ENCODE assay signal across 8 cellular contexts in the genomic region with DNA sequence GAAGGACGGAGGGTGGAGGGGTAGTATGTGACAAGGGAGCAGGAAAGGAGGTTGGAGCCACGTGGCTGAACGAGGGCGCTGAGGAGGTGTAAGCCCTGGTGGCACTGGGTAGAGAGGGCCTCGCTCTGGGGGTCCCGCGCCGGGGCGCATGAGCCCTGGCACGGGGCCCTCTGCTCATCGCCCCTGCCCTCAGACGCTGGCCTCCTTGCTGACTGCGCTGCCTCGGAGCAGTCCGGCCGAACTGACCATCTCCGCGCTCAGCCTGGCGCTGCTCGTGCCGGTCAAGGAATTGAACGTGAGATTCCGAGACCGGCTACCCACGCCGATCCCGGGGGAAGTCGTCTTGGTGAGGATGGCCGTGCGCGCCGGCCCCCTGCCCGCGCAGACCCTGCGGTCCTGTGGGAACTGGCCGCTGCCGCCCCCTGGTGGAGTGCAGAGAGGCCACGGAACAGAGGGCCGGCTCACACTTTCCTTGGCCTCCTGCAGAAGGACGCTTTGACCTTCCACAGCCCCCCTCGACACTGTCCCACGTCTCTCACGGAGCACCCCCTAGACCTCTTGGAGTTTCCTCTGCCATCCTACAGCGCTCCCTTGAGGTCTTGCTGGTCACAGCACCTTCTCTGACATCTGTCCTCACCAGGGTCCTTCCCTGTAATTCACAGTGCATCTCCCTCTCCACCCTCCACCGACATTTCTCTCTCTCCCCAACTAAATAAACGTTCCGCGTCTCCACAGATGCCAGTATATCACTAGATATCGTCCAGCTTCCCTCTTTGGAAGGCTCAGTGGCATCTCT. TPM values are rescaled to one million over a fixed set of nuclear protein-coding genes. Genes with fewer than 3 reads are reported as not detected.
DNase-seq lines count a peak whose midpoint lies in the region; ATAC-seq, FAIRE-seq and TF ChIP-seq lines count a peak whose summit lies in the region.

No MANE protein-coding gene starts in this region.

- intact Hi-C loops in left cardiac atrium (cut with DNase I) = loop anchor here (2.0 kb wide), 1 partner anchor 39 kb away; no protein-coding TSS in a partner anchor

- peaks cover 44% of the 10 kb centered on the region for H3K27me3 ChIP-seq in RWPE2 (ENCODE audit: insufficient read depth, poor library complexity, severe bottlenecking)

- H3K4me1 Mint-ChIP-seq in activated naive CD8-positive, alpha-beta T cell treated with anti-CD3 and anti-CD28 coated beads for 36 hours = peaks cover 16% of the 10 kb centered on the region

- H3K4me1 ChIP-seq in RWPE2 (ENCODE audit: insufficient read depth, poor library complexity, severe bottlenecking) = no peaks in the 10 kb centered on the region

- H3K4me3 Mint-ChIP-seq in activated naive CD8-positive, alpha-beta T cell treated with anti-CD3 and anti-CD28 coated beads for 36 hours = peak overlapping the region; percentile 66

- ATAC-seq in HG02588 (IDR thresholded peaks at IDR 0.05; ENCODE audit: unreplicated experiment) (peak; percentile 52), RWPE2 (ENCODE audit: low read depth) (peak; percentile 69), left cardiac atrium (peak; percentile 83), HG03457 (IDR thresholded peaks at IDR 0.05; ENCODE audit: unreplicated experiment) (no peak), GM18511 (IDR thresholded peaks at IDR 0.05; ENCODE audit: unreplicated experiment) (no peak)

- H3K36me3 ChIP-seq in RWPE2 (ENCODE audit: low read depth) = no peaks in the 10 kb centered on the region

- peak overlapping the region; percentile 6 for H3K27ac Mint-ChIP-seq in activated naive CD8-positive, alpha-beta T cell treated with anti-CD3 and anti-CD28 coated beads for 36 hours

- TF ChIP-seq CTCF in D721Med (IDR thresholded peaks at IDR 0.05; ENCODE audit: insufficient read depth, missing control alignments) (peak; percentile 72), RWPE2 (IDR thresholded peaks at IDR 0.05; ENCODE audit: poor library complexity, severe bottlenecking) (peak; percentile 91)

- no peak overlapping the region for H3K27ac ChIP-seq in RWPE2 (ENCODE audit: poor library complexity, severe bottlenecking)

- H3K4me3 ChIP-seq in RWPE2 (ENCODE audit: severe bottlenecking) = peak overlapping the region; percentile 7

- H3K36me3 Mint-ChIP-seq in activated naive CD8-positive, alpha-beta T cell treated with anti-CD3 and anti-CD28 coated beads for 36 hours = no peaks in the 10 kb centered on the region

- H3K9me3 ChIP-seq in RWPE2 (ENCODE audit: severe bottlenecking) = no peaks in the 10 kb centered on the region

- peaks cover 95% of the 10 kb centered on the region for H3K27me3 Mint-ChIP-seq in activated naive CD8-positive, alpha-beta T cell treated with anti-CD3 and anti-CD28 coated beads for 36 hours

- H3K9me3 Mint-ChIP-seq in activated naive CD8-positive, alpha-beta T cell treated with anti-CD3 and anti-CD28 coated beads for 36 hours = no peaks in the 10 kb centered on the region

- DNase-seq in D721Med (ENCODE audit: insufficient read length, low spot score) (peak; percentile 87), RWPE2 (ENCODE audit: low spot score) (peak; percentile 60), left cardiac atrium (peak; percentile 76), retina (peak; percentile 89)
- peak; percentile 68 for DNase-seq in activated naive CD8-positive, alpha-beta T cell treated with anti-CD3 and anti-CD28 coated beads for 36 hours

- no peak for FAIRE-seq in D721Med (lab: Jason Lieb, UNC)

RNA-seq across cellular contexts. Expression of a gene that starts 10.5 kb away (rescaled TPM):
- total RNA-seq in activated naive CD8-positive, alpha-beta T cell treated with anti-CD3 and anti-CD28 coated beads for 36 hours = 1 to 10 TPM; 1.9 to 2.2 TPM
- total RNA-seq in left cardiac atrium = 10 to 100 TPM; 13.7 to 17.3 TPM

RNA-seq across cellular contexts. Expression of a gene that starts 11.3 kb away (rescaled TPM):
- 1 to 10 TPM; 1.5 TPM for total RNA-seq in activated naive CD8-positive, alpha-beta T cell treated with anti-CD3 and anti-CD28 coated beads for 36 hours
- 1 to 10 TPM; 2.4 to 3.3 TPM for total RNA-seq in left cardiac atrium

RNA-seq across cellular contexts. Expression of a gene that starts 17.1 kb away (rescaled TPM):
- 10 to 100 TPM; 18.9 to 20.2 TPM for total RNA-seq in activated naive CD8-positive, alpha-beta T cell treated with anti-CD3 and anti-CD28 coated beads for 36 hours
- 10 to 100 TPM; 24.5 to 25.3 TPM for total RNA-seq in left cardiac atrium

RNA-seq across cellular contexts. Expression of a gene that starts 30.7 kb away (rescaled TPM):
- 10 to 100 TPM; 17.1 to 18.5 TPM for total RNA-seq in activated naive CD8-positive, alpha-beta T cell treated with anti-CD3 and anti-CD28 coated beads for 36 hours
- total RNA-seq in left cardiac atrium = 10 to 100 TPM; 15.3 to 16.1 TPM

Comparison
In these comparisons a context has a peak if more than half of its experiments do, and no peak if none do; other contexts are left out.
1. ATAC-seq: peak in HG02588 (single experiment), RWPE2 (single experiment) and left cardiac atrium (2 of 2); none in HG03457 (single experiment) and GM18511 (single experiment).
2. RNA of a gene that starts 10.5 kb away (total RNA-seq): 13.7 to 17.3 TPM in left cardiac atrium; 1.9 to 2.2 TPM in activated naive CD8-positive, alpha-beta T cell treated with anti-CD3 and anti-CD28 coated beads for 36 hours; every median in the first group is over 4 times any median in the second.
3. Peak in every context shown above with its lines, with median percentiles within 50 percentile points of each other: DNase-seq.